ENCODE assay signal across 1 cellular context in genomic region chr14:24058951-24059475, GRCh38.
TF ChIP-seq lines count a peak whose summit lies in the region.

No MANE protein-coding gene starts in this region.

TF ChIP-seq in K562, 482 proteins besides CTCF, POLR2A, EP300 and RAD21:
- TF ChIP-seq DACH1 (IDR thresholded peaks at IDR 0.05; ENCODE audit: partially characterized antibody) (no peak), NFXL1 (CRISPR knock-in tag; IDR thresholded peaks at IDR 0.05) (no peak), CTBP1 (IDR thresholded peaks at IDR 0.05; ENCODE audit: borderline replicate concordance) (no peak), NUFIP1 (IDR thresholded peaks at IDR 0.05; ENCODE audit: partially characterized antibody) (no peak)
